ENCODE assay signal across 4 cellular contexts in the genomic region with DNA sequence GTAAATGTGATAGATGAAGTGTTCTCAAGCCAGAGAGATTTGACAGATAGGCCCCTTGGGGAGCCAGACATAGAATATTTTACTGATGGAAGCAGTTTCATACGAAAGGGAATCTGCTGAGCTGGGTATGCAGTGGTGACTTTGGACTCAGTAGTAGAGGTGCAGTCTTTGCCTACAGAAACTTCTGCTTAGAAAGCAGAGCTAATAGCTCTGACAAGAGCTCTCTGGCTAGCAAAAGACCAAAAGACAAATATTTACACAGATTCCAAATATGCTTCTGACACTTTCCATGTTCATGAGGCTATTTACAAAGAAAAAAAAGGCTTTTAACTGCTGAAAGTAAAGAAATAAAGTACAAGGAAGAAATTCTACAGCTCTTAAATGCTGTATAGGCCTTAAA. TPM values are rescaled to one million over a fixed set of nuclear protein-coding genes. Genes with fewer than 3 reads are reported as not detected.
"Had no signal": no experiment of that assay in that cellular context is flagged by ENCODE, and none has a peak within 500 bp of the region (broad histone marks: within the 10 kb centered on the region; RNA-seq: fewer than 3 reads in every experiment).

No MANE protein-coding gene starts in this region.

RNA-seq across cellular contexts. Expression of a gene that starts 19.9 kb away (rescaled TPM):
- total RNA-seq: dermis blood vessel endothelial cell, foreskin keratinocyte, osteocyte, sciatic nerve had no signal
- polyA plus RNA-seq: foreskin keratinocyte had no signal
